Comparison of ENCODE assay signal across 17 cellular contexts in the genomic region with DNA sequence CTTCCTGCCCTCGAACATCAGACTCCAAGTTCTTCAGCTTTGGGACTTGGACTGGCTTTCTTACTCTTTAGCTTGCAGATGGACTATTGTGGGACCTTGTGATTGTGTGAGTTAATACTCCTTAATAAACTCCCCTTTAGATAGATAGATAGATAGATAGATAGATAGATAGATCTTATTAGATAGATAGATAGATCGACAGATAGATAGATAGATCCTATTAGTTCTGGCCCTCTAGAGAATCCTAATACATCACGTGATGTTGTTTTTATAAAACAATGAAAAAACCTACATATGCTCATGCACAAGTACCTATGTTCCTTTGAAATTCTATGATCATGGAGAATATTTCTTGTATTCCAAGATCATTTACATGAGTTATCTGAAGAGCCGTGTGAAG. TPM values are rescaled to one million over a fixed set of nuclear protein-coding genes. Genes with fewer than 3 reads are reported as not detected.
DNase-seq lines count a peak whose midpoint lies in the region; ATAC-seq and TF ChIP-seq lines count a peak whose summit lies in the region.
"Had no signal": no experiment of that assay in that cellular context is flagged by ENCODE, and none has a peak within 500 bp of the region (broad histone marks: within the 10 kb centered on the region; RNA-seq: fewer than 3 reads in every experiment).

No MANE protein-coding gene starts in this region.

- POLR2A ChIA-PET in CD8-positive, alpha-beta memory T cell (lab: Charles Lee) = interaction anchor here (0.6 kb wide), 1 partner anchor 30 kb away, joined by 3 read pairs; no protein-coding TSS in a partner anchor

- H3K9me3 Mint-ChIP-seq in activated T-cell treated with anti-CD3 and anti-CD28 coated beads, Interleukin-2, amount 50 U/mL, for 72 hours = no peaks in the 10 kb centered on the region
- no peaks in the 10 kb centered on the region for H3K9me3 Mint-ChIP-seq in activated T-cell treated with anti-CD3 and anti-CD28 coated beads, Interleukin-2, amount 50 U/mL, for 4 hours
- no peaks in the 10 kb centered on the region for H3K9me3 Mint-ChIP-seq in CD8-positive, alpha-beta memory T cell
- no peaks in the 10 kb centered on the region for H3K9me3 Mint-ChIP-seq in activated T-helper 1 cell treated with anti-CD3 and anti-CD28 coated beads, Interleukin-12 subunit alpha, Interleukin-12 subunit beta, Interleukin-2, Interleukin-4 antibody, amounts not matched to agents 30 ng/mL and 10 ng/mL and 1 ng/mL, durations not matched to agents 14 hours and 24 hours and 36 hours
- H3K9me3 Mint-ChIP-seq in natural killer cell treated with Interleukin-12 subunit alpha and Interleukin-12 subunit beta and Interleukin-15 and Interleukin-18, amount 100 ng/mL, for 72 hours = no peaks in the 10 kb centered on the region
- H3K9me3 Mint-ChIP-seq: CD8-positive, alpha-beta T cell; GM23338 had no signal

- CTCF ChIA-PET in CD8-positive, alpha-beta memory T cell (lab: Charles Lee) = interaction anchor here (1.0 to 1.1 kb wide), 2 partner anchors 119 to 251 kb away, joined by 3 read pairs; no protein-coding TSS in a partner anchor

- H3K4me3 Mint-ChIP-seq in activated T-cell treated with anti-CD3 and anti-CD28 coated beads, Interleukin-2, amount 50 U/mL, for 72 hours = no peak overlapping the region
- no peak overlapping the region for H3K4me3 Mint-ChIP-seq in activated T-cell treated with anti-CD3 and anti-CD28 coated beads, Interleukin-2, amount 50 U/mL, for 4 hours
- H3K4me3 Mint-ChIP-seq in CD8-positive, alpha-beta memory T cell = no peak overlapping the region
- no peak overlapping the region for H3K4me3 Mint-ChIP-seq in activated T-helper 1 cell treated with anti-CD3 and anti-CD28 coated beads, Interleukin-12 subunit alpha, Interleukin-12 subunit beta, Interleukin-2, Interleukin-4 antibody, amounts not matched to agents 30 ng/mL and 10 ng/mL and 1 ng/mL, durations not matched to agents 14 hours and 24 hours and 36 hours
- H3K4me3 Mint-ChIP-seq in natural killer cell treated with Interleukin-12 subunit alpha and Interleukin-12 subunit beta and Interleukin-15 and Interleukin-18, amount 100 ng/mL, for 72 hours = no peak overlapping the region
- H3K4me3 Mint-ChIP-seq: CD8-positive, alpha-beta T cell; GM23338 had no signal

- no peaks in the 10 kb centered on the region for H3K9me3 ChIP-seq in CD8-positive, alpha-beta memory T cell (ENCODE audit: low read length)
- no peaks in the 10 kb centered on the region for H3K9me3 ChIP-seq in ovary
- H3K9me3 ChIP-seq: A549, BE2C, Caco-2 had no signal

- ATAC-seq in activated T-cell treated with anti-CD3 and anti-CD28 coated beads, Interleukin-2, amount 50 U/mL, for 72 hours (replicated peaks in 1 of 2) = no peak
- ATAC-seq in activated T-cell treated with anti-CD3 and anti-CD28 coated beads, Interleukin-2, amount 50 U/mL, for 4 hours = no peak
- ATAC-seq in natural killer cell treated with Interleukin-12 subunit alpha and Interleukin-12 subunit beta and Interleukin-15 and Interleukin-18, amount 100 ng/mL, for 72 hours = no peak
- ATAC-seq: A549; CD8-positive, alpha-beta T cell; GM23338 had no signal

- no peaks in the 10 kb centered on the region for H3K36me3 ChIP-seq in CD8-positive, alpha-beta memory T cell (ENCODE audit: insufficient read depth, low read length)
- no peaks in the 10 kb centered on the region for H3K36me3 ChIP-seq in ovary
- H3K36me3 ChIP-seq: BE2C had no signal

- no peak for TF ChIP-seq CTCF in ovary (IDR thresholded peaks at IDR 0.05)

- H3K27me3 Mint-ChIP-seq in activated T-cell treated with anti-CD3 and anti-CD28 coated beads, Interleukin-2, amount 50 U/mL, for 72 hours (ENCODE audit: low read depth) = no peaks in the 10 kb centered on the region
- no peaks in the 10 kb centered on the region for H3K27me3 Mint-ChIP-seq in activated T-cell treated with anti-CD3 and anti-CD28 coated beads, Interleukin-2, amount 50 U/mL, for 4 hours (ENCODE audit: low read depth)
- no peaks in the 10 kb centered on the region for H3K27me3 Mint-ChIP-seq in CD8-positive, alpha-beta memory T cell
- no peaks in the 10 kb centered on the region for H3K27me3 Mint-ChIP-seq in activated T-helper 1 cell treated with anti-CD3 and anti-CD28 coated beads, Interleukin-12 subunit alpha, Interleukin-12 subunit beta, Interleukin-2, Interleukin-4 antibody, amounts not matched to agents 30 ng/mL and 10 ng/mL and 1 ng/mL, durations not matched to agents 14 hours and 24 hours and 36 hours (ENCODE audit: insufficient read depth)
- H3K27me3 Mint-ChIP-seq in natural killer cell treated with Interleukin-12 subunit alpha and Interleukin-12 subunit beta and Interleukin-15 and Interleukin-18, amount 100 ng/mL, for 72 hours = no peaks in the 10 kb centered on the region

- H3K27me3 ChIP-seq in CD8-positive, alpha-beta memory T cell (ENCODE audit: insufficient read depth, low read length, poor library complexity, severe bottlenecking) = no peaks in the 10 kb centered on the region
- H3K27me3 ChIP-seq in ovary = no peaks in the 10 kb centered on the region
- H3K27me3 ChIP-seq: BE2C had no signal

- no peak overlapping the region for H3K4me3 ChIP-seq in CD8-positive, alpha-beta memory T cell (ENCODE audit: low read length)
- H3K4me3 ChIP-seq in ovary = no peak overlapping the region
- H3K4me3 ChIP-seq: A549, GM23338 had no signal

- peaks cover 22% of the 10 kb centered on the region for H3K4me1 ChIP-seq in CD8-positive, alpha-beta memory T cell (ENCODE audit: insufficient read depth, low read length)
- no peaks in the 10 kb centered on the region for H3K4me1 ChIP-seq in ovary (ENCODE audit: insufficient read depth)
- H3K4me1 ChIP-seq: BE2C, Caco-2 had no signal

- H3K4me1 Mint-ChIP-seq in activated T-cell treated with anti-CD3 and anti-CD28 coated beads, Interleukin-2, amount 50 U/mL, for 72 hours (ENCODE audit: low read depth) = peaks cover 35% of the 10 kb centered on the region
- peaks cover 38% of the 10 kb centered on the region for H3K4me1 Mint-ChIP-seq in activated T-cell treated with anti-CD3 and anti-CD28 coated beads, Interleukin-2, amount 50 U/mL, for 4 hours (ENCODE audit: low read depth)
- peaks cover 37 to 51% (median 46%) of the 10 kb centered on the region in 3 donors for H3K4me1 Mint-ChIP-seq in CD8-positive, alpha-beta memory T cell
- H3K4me1 Mint-ChIP-seq in activated T-helper 1 cell treated with anti-CD3 and anti-CD28 coated beads, Interleukin-12 subunit alpha, Interleukin-12 subunit beta, Interleukin-2, Interleukin-4 antibody, amounts not matched to agents 30 ng/mL and 10 ng/mL and 1 ng/mL, durations not matched to agents 14 hours and 24 hours and 36 hours (ENCODE audit: low read depth) = peaks cover 39% of the 10 kb centered on the region
- H3K4me1 Mint-ChIP-seq in natural killer cell treated with Interleukin-12 subunit alpha and Interleukin-12 subunit beta and Interleukin-15 and Interleukin-18, amount 100 ng/mL, for 72 hours (ENCODE audit: low read depth in 2 of 2) = peaks cover 39 to 41% of the 10 kb centered on the region in 2 donors

- TF ChIP-seq EP300 in ovary (IDR thresholded peaks at IDR 0.05) = no peak

- WGBS in ovary, 3 donors = 78 to 89% (median 82%) methylated on average over 4 of the region's 4 CpGs

- H3K27ac Mint-ChIP-seq in activated T-cell treated with anti-CD3 and anti-CD28 coated beads, Interleukin-2, amount 50 U/mL, for 72 hours = peak overlapping the region; percentile 36
- H3K27ac Mint-ChIP-seq in CD8-positive, alpha-beta memory T cell = peak overlapping the region in 5 of 8 donors; percentile 3 to 88 (median 18)
- H3K27ac Mint-ChIP-seq in activated T-helper 1 cell treated with anti-CD3 and anti-CD28 coated beads, Interleukin-12 subunit alpha, Interleukin-12 subunit beta, Interleukin-2, Interleukin-4 antibody, amounts not matched to agents 30 ng/mL and 10 ng/mL and 1 ng/mL, durations not matched to agents 14 hours and 24 hours and 36 hours = peak overlapping the region; percentile 4
- H3K27ac Mint-ChIP-seq in natural killer cell treated with Interleukin-12 subunit alpha and Interleukin-12 subunit beta and Interleukin-15 and Interleukin-18, amount 100 ng/mL, for 72 hours = peak overlapping the region; percentile 13 to 98
- H3K27ac Mint-ChIP-seq: CD8-positive, alpha-beta T cell; GM23338 had no signal

- intact Hi-C loops in activated T-helper 1 cell treated with anti-CD3 and anti-CD28 coated beads, Interleukin-12 subunit alpha, Interleukin-12 subunit beta, Interleukin-2, Interleukin-4 antibody, amounts not matched to agents 30 ng/mL and 10 ng/mL and 1 ng/mL, durations not matched to agents 14 hours and 24 hours and 36 hours (cut with micrococcal nuclease) = no loop called here
- intact Hi-C loops in ovary (cut with DNase I) = loop anchor here (5.0 to 10.0 kb wide), 6 partner anchors 106 to 354 kb away; a partner anchor contains a TSS

- no peak overlapping the region for H3K27ac ChIP-seq in CD8-positive, alpha-beta memory T cell (ENCODE audit: low read depth, low read length)
- H3K27ac ChIP-seq in ovary = no peak overlapping the region
- H3K27ac ChIP-seq: A549, C4-2B had no signal

- TF ChIP-seq POLR2A in ovary (IDR thresholded peaks at IDR 0.05) = no peak

- no peaks in the 10 kb centered on the region for H3K36me3 Mint-ChIP-seq in activated T-cell treated with anti-CD3 and anti-CD28 coated beads, Interleukin-2, amount 50 U/mL, for 72 hours (ENCODE audit: insufficient read depth in 2 of 2)
- H3K36me3 Mint-ChIP-seq in activated T-cell treated with anti-CD3 and anti-CD28 coated beads, Interleukin-2, amount 50 U/mL, for 4 hours (ENCODE audit: insufficient read depth) = no peaks in the 10 kb centered on the region
- H3K36me3 Mint-ChIP-seq in CD8-positive, alpha-beta memory T cell = no peaks in the 10 kb centered on the region
- no peaks in the 10 kb centered on the region for H3K36me3 Mint-ChIP-seq in activated T-helper 1 cell treated with anti-CD3 and anti-CD28 coated beads, Interleukin-12 subunit alpha, Interleukin-12 subunit beta, Interleukin-2, Interleukin-4 antibody, amounts not matched to agents 30 ng/mL and 10 ng/mL and 1 ng/mL, durations not matched to agents 14 hours and 24 hours and 36 hours (ENCODE audit: low read depth)
- no peaks in the 10 kb centered on the region for H3K36me3 Mint-ChIP-seq in natural killer cell treated with Interleukin-12 subunit alpha and Interleukin-12 subunit beta and Interleukin-15 and Interleukin-18, amount 100 ng/mL, for 72 hours
- H3K36me3 Mint-ChIP-seq: CD8-positive, alpha-beta T cell had no signal

- no peak for DNase-seq in activated T-cell treated with anti-CD3 and anti-CD28 coated beads, Interleukin-2, amount 50 U/mL, for 72 hours
- no peak for DNase-seq in activated T-cell treated with anti-CD3 and anti-CD28 coated beads, Interleukin-2, amount 50 U/mL, for 4 hours
- DNase-seq in CD8-positive, alpha-beta memory T cell = no peak
- DNase-seq in activated T-helper 1 cell treated with anti-CD3 and anti-CD28 coated beads, Interleukin-12 subunit alpha, Interleukin-12 subunit beta, Interleukin-2, Interleukin-4 antibody, amounts not matched to agents 30 ng/mL and 10 ng/mL and 1 ng/mL, durations not matched to agents 14 hours and 24 hours and 36 hours (ENCODE audit: low spot score) = no peak
- no peak for DNase-seq in natural killer cell treated with Interleukin-12 subunit alpha and Interleukin-12 subunit beta and Interleukin-15 and Interleukin-18, amount 100 ng/mL, for 72 hours (ENCODE audit: low spot score)
- DNase-seq in ovary (no peak), NCI-H524 treated with DMSO at 0.1 percent for 48 hours (lab: John Stamatoyannopoulos, UW) (no peak)
- DNase-seq: BE2C; Caco-2; CD8-positive, alpha-beta T cell; DND-41; GDM1; H7 had no signal

RNA-seq across cellular contexts. Expression of a gene that starts 23.9 kb away (rescaled TPM):
- 10 to 100 TPM; 21.9 to 24.4 TPM for total RNA-seq in activated T-cell treated with anti-CD3 and anti-CD28 coated beads, Interleukin-2, amount 50 U/mL, for 72 hours
- total RNA-seq in activated T-cell treated with anti-CD3 and anti-CD28 coated beads, Interleukin-2, amount 50 U/mL, for 4 hours = under 1 TPM in 2 of 3 donors, not detected in 1; 0.79 to 0.82 TPM
- total RNA-seq in CD8-positive, alpha-beta memory T cell = 10 to 100 TPM; 10.8 to 11.0 TPM
- polyA plus RNA-seq in CD8-positive, alpha-beta memory T cell = 11.7 TPM
- total RNA-seq in activated T-helper 1 cell treated with anti-CD3 and anti-CD28 coated beads, Interleukin-12 subunit alpha, Interleukin-12 subunit beta, Interleukin-2, Interleukin-4 antibody, amounts not matched to agents 30 ng/mL and 10 ng/mL and 1 ng/mL, durations not matched to agents 14 hours and 24 hours and 36 hours = 5.0 and 7.4 TPM in 2 replicates
- 1 to 10 TPM; 6.2 to 6.9 TPM for total RNA-seq in natural killer cell treated with Interleukin-12 subunit alpha and Interleukin-12 subunit beta and Interleukin-15 and Interleukin-18, amount 100 ng/mL, for 72 hours
- under 1 TPM in 2 of 7 donors, not detected in 5; 0.23 to 0.31 TPM for total RNA-seq in ovary
- polyA plus RNA-seq in ovary = under 1 TPM in 1 of 2 donors, not detected in 1; 0.97 TPM
- total RNA-seq: Caco-2, GM23338, H7, HT-29 had no signal
- polyA plus RNA-seq: GM23338 had no signal

RNA-seq across cellular contexts. Expression of a gene that starts 31.5 kb away (rescaled TPM):
- 10 to 100 TPM; 41.5 to 61.0 TPM for total RNA-seq in activated T-cell treated with anti-CD3 and anti-CD28 coated beads, Interleukin-2, amount 50 U/mL, for 72 hours
- 10 to 100 TPM; 14.2 to 17.6 (median 14.8) TPM for total RNA-seq in activated T-cell treated with anti-CD3 and anti-CD28 coated beads, Interleukin-2, amount 50 U/mL, for 4 hours
- 10 to 100 TPM; 26.1 to 26.4 TPM for total RNA-seq in CD8-positive, alpha-beta memory T cell
- polyA plus RNA-seq in CD8-positive, alpha-beta memory T cell = 29.7 TPM
- total RNA-seq in activated T-helper 1 cell treated with anti-CD3 and anti-CD28 coated beads, Interleukin-12 subunit alpha, Interleukin-12 subunit beta, Interleukin-2, Interleukin-4 antibody, amounts not matched to agents 30 ng/mL and 10 ng/mL and 1 ng/mL, durations not matched to agents 14 hours and 24 hours and 36 hours = 12.7 and 13.8 TPM in 2 replicates
- 10 to 100 TPM in 1 of 2 donors, 1 to 10 TPM in 1; 4.9 to 11.1 TPM for total RNA-seq in natural killer cell treated with Interleukin-12 subunit alpha and Interleukin-12 subunit beta and Interleukin-15 and Interleukin-18, amount 100 ng/mL, for 72 hours
- total RNA-seq in ovary = 100 to 1,000 TPM in 1 of 7 donors, 10 to 100 TPM in 6; 47.2 to 107 (median 84.9) TPM
- polyA plus RNA-seq in ovary = 10 to 100 TPM; 40.7 to 96.9 TPM

RNA-seq across cellular contexts. Expression of a gene that starts 43.9 kb away (rescaled TPM):
- 100 to 1,000 TPM in 1 of 2 donors, 10 to 100 TPM in 1; 77.8 to 115 TPM for total RNA-seq in activated T-cell treated with anti-CD3 and anti-CD28 coated beads, Interleukin-2, amount 50 U/mL, for 72 hours
- total RNA-seq in activated T-cell treated with anti-CD3 and anti-CD28 coated beads, Interleukin-2, amount 50 U/mL, for 4 hours = 10 to 100 TPM; 23.4 to 51.5 (median 39.1) TPM
- 100 to 1,000 TPM; 158 to 165 TPM for total RNA-seq in CD8-positive, alpha-beta memory T cell
- polyA plus RNA-seq in CD8-positive, alpha-beta memory T cell = 256 TPM
- total RNA-seq in activated T-helper 1 cell treated with anti-CD3 and anti-CD28 coated beads, Interleukin-12 subunit alpha, Interleukin-12 subunit beta, Interleukin-2, Interleukin-4 antibody, amounts not matched to agents 30 ng/mL and 10 ng/mL and 1 ng/mL, durations not matched to agents 14 hours and 24 hours and 36 hours = 53.7 and 56.7 TPM in 2 replicates
- 100 to 1,000 TPM; 105 to 169 TPM for total RNA-seq in natural killer cell treated with Interleukin-12 subunit alpha and Interleukin-12 subunit beta and Interleukin-15 and Interleukin-18, amount 100 ng/mL, for 72 hours
- 10 to 100 TPM; 13.2 to 36.5 (median 24.7) TPM for total RNA-seq in ovary
- polyA plus RNA-seq in ovary = 10 to 100 TPM; 19.6 to 36.3 TPM
- total RNA-seq: HT-29 had no signal
- polyA plus RNA-seq: A549 had no signal

Comparison
In these comparisons a context has a peak if more than half of its experiments do, and no peak if none do; other contexts are left out.
1. H3K27ac Mint-ChIP-seq: peak in every context shown above with its lines; median percentile 56 in natural killer cell treated with Interleukin-12 subunit alpha and Interleukin-12 subunit beta and Interleukin-15 and Interleukin-18, amount 100 ng/mL, for 72 hours; 36 in activated T-cell treated with anti-CD3 and anti-CD28 coated beads, Interleukin-2, amount 50 U/mL, for 72 hours; 18 in CD8-positive, alpha-beta memory T cell; 4 in activated T-helper 1 cell treated with anti-CD3 and anti-CD28 coated beads, Interleukin-12 subunit alpha, Interleukin-12 subunit beta, Interleukin-2, Interleukin-4 antibody, amounts not matched to agents 30 ng/mL and 10 ng/mL and 1 ng/mL, durations not matched to agents 14 hours and 24 hours and 36 hours.